1 cellular context compared by ENCODE assay signal in the genomic region with DNA sequence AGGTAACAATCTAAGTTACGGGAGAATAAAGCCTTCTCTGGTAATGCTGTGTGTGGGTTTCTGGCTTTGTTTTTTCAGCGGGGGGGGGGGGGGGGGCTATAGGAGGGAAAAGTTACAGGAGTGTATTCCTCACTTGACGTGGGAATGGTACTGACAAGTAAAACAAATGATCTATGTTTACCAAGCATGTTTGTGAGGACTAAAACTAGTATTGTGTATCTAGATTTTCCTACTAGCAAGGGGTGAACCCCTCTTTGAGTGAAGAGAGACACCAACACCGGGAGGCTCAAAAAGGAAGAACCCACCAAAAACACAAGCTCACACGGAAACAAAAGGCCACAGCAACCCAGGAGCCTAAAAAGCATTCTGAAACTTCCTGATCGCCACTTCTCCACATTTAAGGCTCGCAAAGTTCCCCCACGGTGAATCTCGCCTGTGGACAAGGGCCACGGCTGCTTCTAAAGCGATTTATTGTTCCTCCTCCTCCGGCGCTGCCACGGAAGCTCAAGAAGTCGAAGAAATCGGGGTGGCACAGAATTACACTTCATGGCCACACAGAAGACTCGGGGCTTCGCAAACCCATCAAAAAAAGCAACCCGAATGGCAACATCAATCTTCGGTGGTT.
TF ChIP-seq lines count a peak whose summit lies in the region.

No MANE protein-coding gene starts in this region.

TF ChIP-seq in GM12878, 131 proteins besides CTCF, POLR2A, EP300 and RAD21 (continued from another document):
- TF ChIP-seq, protein P1, sequence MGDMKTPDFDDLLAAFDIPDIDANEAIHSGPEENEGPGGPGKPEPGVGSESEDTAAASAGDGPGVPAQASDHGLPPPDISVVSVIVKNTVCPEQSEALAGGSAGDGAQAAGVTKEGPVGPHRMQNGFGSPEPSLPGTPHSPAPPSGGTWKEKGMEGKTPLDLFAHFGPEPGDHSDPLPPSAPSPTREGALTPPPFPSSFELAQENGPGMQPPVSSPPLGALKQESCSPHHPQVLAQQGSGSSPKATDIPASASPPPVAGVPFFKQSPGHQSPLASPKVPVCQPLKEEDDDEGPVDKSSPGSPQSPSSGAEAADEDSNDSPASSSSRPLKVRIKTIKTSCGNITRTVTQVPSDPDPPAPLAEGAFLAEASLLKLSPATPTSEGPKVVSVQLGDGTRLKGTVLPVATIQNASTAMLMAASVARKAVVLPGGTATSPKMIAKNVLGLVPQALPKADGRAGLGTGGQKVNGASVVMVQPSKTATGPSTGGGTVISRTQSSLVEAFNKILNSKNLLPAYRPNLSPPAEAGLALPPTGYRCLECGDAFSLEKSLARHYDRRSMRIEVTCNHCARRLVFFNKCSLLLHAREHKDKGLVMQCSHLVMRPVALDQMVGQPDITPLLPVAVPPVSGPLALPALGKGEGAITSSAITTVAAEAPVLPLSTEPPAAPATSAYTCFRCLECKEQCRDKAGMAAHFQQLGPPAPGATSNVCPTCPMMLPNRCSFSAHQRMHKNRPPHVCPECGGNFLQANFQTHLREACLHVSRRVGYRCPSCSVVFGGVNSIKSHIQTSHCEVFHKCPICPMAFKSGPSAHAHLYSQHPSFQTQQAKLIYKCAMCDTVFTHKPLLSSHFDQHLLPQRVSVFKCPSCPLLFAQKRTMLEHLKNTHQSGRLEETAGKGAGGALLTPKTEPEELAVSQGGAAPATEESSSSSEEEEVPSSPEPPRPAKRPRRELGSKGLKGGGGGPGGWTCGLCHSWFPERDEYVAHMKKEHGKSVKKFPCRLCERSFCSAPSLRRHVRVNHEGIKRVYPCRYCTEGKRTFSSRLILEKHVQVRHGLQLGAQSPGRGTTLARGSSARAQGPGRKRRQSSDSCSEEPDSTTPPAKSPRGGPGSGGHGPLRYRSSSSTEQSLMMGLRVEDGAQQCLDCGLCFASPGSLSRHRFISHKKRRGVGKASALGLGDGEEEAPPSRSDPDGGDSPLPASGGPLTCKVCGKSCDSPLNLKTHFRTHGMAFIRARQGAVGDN (IDR thresholded peaks at IDR 0.05): no peak
- 0 out of 2 replicates have a peak, but pooled peaks have one; percentile 54 for TF ChIP-seq WRNIP1 (IDR thresholded peaks at IDR 0.05; ENCODE audit: borderline replicate concordance, low read depth, low read length)
